ENCODE assay signal across 34 cellular contexts in genomic region chr11:115301029-115301428, GRCh38.
DNase-seq lines count a peak whose midpoint lies in the region; ATAC-seq, FAIRE-seq and TF ChIP-seq lines count a peak whose summit lies in the region.
"Had no signal": no experiment of that assay in that cellular context is flagged by ENCODE, and none has a peak within 500 bp of the region (broad histone marks: within the 10 kb centered on the region; RNA-seq: fewer than 3 reads in every experiment).

No MANE protein-coding gene starts in this region.

- no peak overlapping the region for H3K4me3 Mint-ChIP-seq in activated naive CD4-positive, alpha-beta T cell treated with anti-CD3 and anti-CD28 coated beads, Interleukin-2, amount 10 ng/mL, durations not matched to agents 7 days and 5 days
- H3K4me3 Mint-ChIP-seq: immature natural killer cell, natural killer cell had no signal

- no peak overlapping the region for H3K27ac Mint-ChIP-seq in activated naive CD4-positive, alpha-beta T cell treated with anti-CD3 and anti-CD28 coated beads, Interleukin-2, amount 10 ng/mL, durations not matched to agents 7 days and 5 days
- H3K27ac Mint-ChIP-seq: immature natural killer cell, natural killer cell had no signal

- CTCF ChIA-PET in activated naive CD4-positive, alpha-beta T cell treated with anti-CD3 and anti-CD28 coated beads, Interleukin-2, amount 10 ng/mL, durations not matched to agents 7 days and 5 days (lab: Charles Lee), result no interaction called here

- peak; percentile 16 for DNase-seq in AG08395 (ENCODE audit: low spot score)
- DNase-seq in ELR (ENCODE audit: low read depth), result peak; percentile 0
- peak; percentile 67 for DNase-seq in RCC 7860 (ENCODE audit: low spot score)
- peak; percentile 80 for DNase-seq in kidney tubule cell (ENCODE audit: low spot score)
- no peak for DNase-seq in NCI-H82 treated with DMSO at 0.1 percent for 48 hours (lab: John Stamatoyannopoulos, UW; ENCODE audit: unreplicated experiment)
- DNase-seq in suprapubic skin (ENCODE audit: low spot score in 2 of 2), result no peak
- no peak for DNase-seq in activated naive CD4-positive, alpha-beta T cell treated with anti-CD3 and anti-CD28 coated beads, Interleukin-2, amount 10 ng/mL, durations not matched to agents 7 days and 5 days
- DNase-seq: activated CD4-positive, alpha-beta T cell treated with anti-CD3 and anti-CD28 coated beads, Interleukin-2, amount 50 U/mL, for 48 hours; activated CD4-positive, CD25-positive, alpha-beta regulatory T cell; activated CD8-positive, alpha-beta memory T cell treated with anti-CD3 and anti-CD28 coated beads, Interleukin-2, amount 50 U/mL, for 4 hours; cerebellar nuclear complex; COR-L47; DMS79 treated with DMSO at 0.1 percent for 48 hours; dorsolateral prefrontal cortex; HCEC 1CT; hypothalamus; immature natural killer cell; Kasumi-1; natural killer cell; NCI-H1092; NCI-H1694 treated with DMSO at 0.1 percent for 48 hours; NCI-H2171; NCI-H524 treated with DMSO at 0.1 percent for 48 hours; retina; small intestine; stimulated activated CD4-positive, alpha-beta T cell treated with anti-CD3 and anti-CD28 coated beads, Interleukin-1b, Interleukin-23, amount 100 ng/mL, for 48 hours; stimulated activated CD8-positive, alpha-beta memory T cell treated with anti-CD3 and anti-CD28 coated beads, Interleukin-4, amount 100 ng/mL, for 48 hours; stomach; T-helper 1 cell had no signal

- no peaks in the 10 kb centered on the region for H3K4me1 Mint-ChIP-seq in activated naive CD4-positive, alpha-beta T cell treated with anti-CD3 and anti-CD28 coated beads, Interleukin-2, amount 10 ng/mL, durations not matched to agents 7 days and 5 days
- H3K4me1 Mint-ChIP-seq: immature natural killer cell, natural killer cell had no signal

- no peak for TF ChIP-seq CTCF in suprapubic skin (IDR thresholded peaks at IDR 0.05)

- no peak overlapping the region for H3K27ac ChIP-seq in suprapubic skin
- H3K27ac ChIP-seq: BLaER1, dorsolateral prefrontal cortex, RWPE1, stomach, tibial nerve had no signal

- WGBS in suprapubic skin, result 92% methylated on average over 1 of the region's 1 CpG

- no peaks in the 10 kb centered on the region for H3K36me3 Mint-ChIP-seq in activated naive CD4-positive, alpha-beta T cell treated with anti-CD3 and anti-CD28 coated beads, Interleukin-2, amount 10 ng/mL, durations not matched to agents 7 days and 5 days
- H3K36me3 Mint-ChIP-seq: immature natural killer cell, natural killer cell had no signal

- TF ChIP-seq EP300 in suprapubic skin (IDR thresholded peaks at IDR 0.05), result no peak

- H3K4me1 ChIP-seq in suprapubic skin, result no peaks in the 10 kb centered on the region
- H3K4me1 ChIP-seq: stomach had no signal

- H3K27me3 Mint-ChIP-seq in activated naive CD4-positive, alpha-beta T cell treated with anti-CD3 and anti-CD28 coated beads, Interleukin-2, amount 10 ng/mL, durations not matched to agents 7 days and 5 days, result peaks cover 4% of the 10 kb centered on the region

- no peaks in the 10 kb centered on the region for H3K9me3 Mint-ChIP-seq in activated naive CD4-positive, alpha-beta T cell treated with anti-CD3 and anti-CD28 coated beads, Interleukin-2, amount 10 ng/mL, durations not matched to agents 7 days and 5 days
- H3K9me3 Mint-ChIP-seq: immature natural killer cell, natural killer cell had no signal

- H3K9me3 ChIP-seq in suprapubic skin, result no peaks in the 10 kb centered on the region
- H3K9me3 ChIP-seq: BLaER1, stomach, tibial nerve had no signal

- FAIRE-seq in RCC 7860 (lab: Jason Lieb, UNC), result peak; percentile 90
- FAIRE-seq: HepG2, small intestine had no signal

- no peak overlapping the region for H3K4me3 ChIP-seq in suprapubic skin
- H3K4me3 ChIP-seq: BLaER1, dorsolateral prefrontal cortex, stomach, tibial nerve had no signal

- TF ChIP-seq POLR2A in suprapubic skin (IDR thresholded peaks at IDR 0.05), result no peak

- H3K27me3 ChIP-seq in suprapubic skin, result no peaks in the 10 kb centered on the region
- H3K27me3 ChIP-seq: BLaER1, dorsolateral prefrontal cortex, stomach, tibial nerve had no signal

- H3K36me3 ChIP-seq in suprapubic skin, result no peaks in the 10 kb centered on the region
- H3K36me3 ChIP-seq: BLaER1, stomach, tibial nerve had no signal

- no peak for ATAC-seq in HG03108 (IDR thresholded peaks at IDR 0.05; ENCODE audit: unreplicated experiment)
- ATAC-seq: HepG2, natural killer cell had no signal

Comparison
In these comparisons a context has a peak if more than half of its experiments do, and no peak if none do; other contexts are left out.
1. DNase-seq: peak in AG08395 (single experiment), ELR (single experiment), RCC 7860 (single experiment) and kidney tubule cell (single experiment); none in NCI-H82 treated with DMSO at 0.1 percent for 48 hours (single experiment), suprapubic skin (0 of 2) and activated naive CD4-positive, alpha-beta T cell treated with anti-CD3 and anti-CD28 coated beads, Interleukin-2, amount 10 ng/mL, durations not matched to agents 7 days and 5 days (single experiment).